Comparison of ENCODE assay signal across 26 cellular contexts in genomic region chr4:185361872-185362271, GRCh38.
"Had no signal": no experiment of that assay in that cellular context is flagged by ENCODE, and none has a peak within 500 bp of the region (broad histone marks: within the 10 kb centered on the region; RNA-seq: fewer than 3 reads in every experiment).

No MANE protein-coding gene starts in this region.

- H3K9me3 ChIP-seq: Peyer's patch, SJCRH30, SK-N-SH had no signal

- FAIRE-seq: astrocyte had no signal

- H3K9me3 Mint-ChIP-seq: activated naive CD4-positive, alpha-beta T cell treated with anti-CD3 and anti-CD28 coated beads, Interleukin-2, amount 50 U/mL, for 72 hours; activated naive CD8-positive, alpha-beta T cell treated with anti-CD3 and anti-CD28 coated beads, Interleukin-2, amount 50 U/mL, for 24 hours; activated T-cell treated with anti-CD3 and anti-CD28 coated beads, Interleukin-2, amount 50 U/mL, for 4 hours; brain; central memory CD8-positive, alpha-beta T cell had no signal

- H3K4me3 Mint-ChIP-seq: activated CD8-positive, alpha-beta T cell treated with anti-CD3 and anti-CD28 coated beads, Interleukin-2, amount 10 ng/mL, durations not matched to agents 7 days and 5 days; activated naive CD8-positive, alpha-beta T cell treated with anti-CD3 and anti-CD28 coated beads, Interleukin-2, amount 50 U/mL, for 24 hours; activated T-cell treated with anti-CD3 and anti-CD28 coated beads, Interleukin-2, amount 50 U/mL, for 4 hours; brain; central memory CD8-positive, alpha-beta T cell had no signal

- H3K27me3 Mint-ChIP-seq: activated naive CD8-positive, alpha-beta T cell treated with anti-CD3 and anti-CD28 coated beads, Interleukin-2, amount 50 U/mL, for 24 hours; brain; central memory CD8-positive, alpha-beta T cell had no signal

- H3K27ac ChIP-seq: Peyer's patch, RWPE1, SJCRH30, VCaP had no signal

- H3K4me1 ChIP-seq: Peyer's patch, SJCRH30 had no signal

- ATAC-seq: activated CD4-positive, CD25-positive, alpha-beta regulatory T cell treated with anti-CD3 and anti-CD28 coated beads, Interleukin-2, amount 50 U/mL, for 24 hours; activated CD8-positive, alpha-beta T cell treated with anti-CD3 and anti-CD28 coated beads, Interleukin-2, amount 10 ng/mL, durations not matched to agents 7 days and 5 days; activated naive CD4-positive, alpha-beta T cell treated with anti-CD3 and anti-CD28 coated beads, Interleukin-2, amount 50 U/mL, for 72 hours; activated naive CD8-positive, alpha-beta T cell treated with anti-CD3 and anti-CD28 coated beads, Interleukin-2, amount 50 U/mL, for 24 hours; activated T-cell treated with anti-CD3 and anti-CD28 coated beads, Interleukin-2, amount 50 U/mL, for 4 hours had no signal

- DNase-seq: activated CD4-positive, alpha-beta T cell treated with anti-CD3 and anti-CD28 coated beads for 4 hours; activated CD8-positive, alpha-beta memory T cell treated with anti-CD3 and anti-CD28 coated beads, Interleukin-2, amount 50 U/mL, for 48 hours; activated CD8-positive, alpha-beta T cell treated with anti-CD3 and anti-CD28 coated beads, Interleukin-2, amount 10 ng/mL, durations not matched to agents 7 days and 5 days; activated effector memory CD4-positive, alpha-beta T cell treated with anti-CD3 and anti-CD28 coated beads, Interleukin-2, amount 50 U/mL, for 16 hours; activated naive CD4-positive, alpha-beta T cell treated with Interleukin-2 at 50 U/mL for 16 hours; activated naive CD8-positive, alpha-beta T cell treated with anti-CD3 and anti-CD28 coated beads, Interleukin-2, amount 50 U/mL, for 24 hours; activated T-cell treated with anti-CD3 and anti-CD28 coated beads, Interleukin-2, amount 50 U/mL, for 4 hours; amniotic stem cell; Karpas-422; NCI-H1105 treated with DMSO at 0.1 percent for 48 hours; NCI-H1436 treated with DMSO at 0.1 percent for 48 hours; NCI-H187; NCI-H2081; NCI-H510A treated with DMSO at 0.1 percent for 48 hours; Peyer's patch; Right ventricle myocardium superior; SJCRH30; SK-N-SH; T-helper 1 cell had no signal

- H3K36me3 ChIP-seq: SJCRH30 had no signal

- H3K27ac Mint-ChIP-seq: activated CD8-positive, alpha-beta T cell treated with anti-CD3 and anti-CD28 coated beads, Interleukin-2, amount 10 ng/mL, durations not matched to agents 7 days and 5 days; activated naive CD4-positive, alpha-beta T cell treated with anti-CD3 and anti-CD28 coated beads, Interleukin-2, amount 50 U/mL, for 72 hours; activated naive CD8-positive, alpha-beta T cell treated with anti-CD3 and anti-CD28 coated beads, Interleukin-2, amount 50 U/mL, for 24 hours had no signal

- H3K4me3 ChIP-seq: Peyer's patch, SJCRH30 had no signal

- H3K36me3 Mint-ChIP-seq: activated naive CD4-positive, alpha-beta T cell treated with anti-CD3 and anti-CD28 coated beads, Interleukin-2, amount 50 U/mL, for 72 hours had no signal

- H3K4me1 Mint-ChIP-seq: central memory CD8-positive, alpha-beta T cell had no signal

- H3K9ac ChIP-seq: SK-N-SH had no signal

- H3K27me3 ChIP-seq: Peyer's patch, SJCRH30 had no signal

- H3K4me2 ChIP-seq: SK-N-SH had no signal
